ENCODE assay signal across 8 cellular contexts in the genomic region with DNA sequence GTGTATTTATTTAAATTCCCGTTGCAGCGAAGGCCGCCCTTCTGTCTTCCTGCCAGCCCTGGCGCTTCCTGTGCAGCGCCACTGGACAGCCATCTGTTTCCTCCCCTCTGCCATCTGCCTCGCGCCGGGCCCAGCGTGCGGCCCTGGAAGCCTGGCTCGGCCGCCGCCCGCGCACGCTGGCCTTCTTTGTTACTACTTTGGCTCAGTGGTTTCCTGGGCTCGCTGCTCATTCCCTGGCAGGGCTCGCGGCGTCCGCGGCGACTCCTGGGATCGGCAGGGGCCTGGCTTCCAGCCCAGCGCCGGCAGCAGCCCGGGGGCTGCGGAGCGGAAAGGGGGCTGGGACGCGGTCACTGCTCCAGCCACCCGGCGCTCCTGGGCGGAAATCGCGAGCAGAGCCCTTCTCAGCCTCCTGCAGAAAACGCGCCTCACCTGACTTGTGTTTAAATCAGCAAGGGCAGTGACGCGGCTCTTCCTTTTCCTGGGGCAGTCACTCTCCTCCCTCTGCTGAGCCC. TPM values are rescaled to one million over a fixed set of nuclear protein-coding genes. Genes with fewer than 3 reads are reported as not detected.
DNase-seq lines count a peak whose midpoint lies in the region; ATAC-seq and TF ChIP-seq lines count a peak whose summit lies in the region.

No MANE protein-coding gene starts in this region.

- H3K9ac ChIP-seq in skeletal muscle satellite cell (ENCODE audit: low read depth, low read length), result peak overlapping the region; percentile 89

- TF ChIP-seq CTCF in GM10266 (IDR thresholded peaks at IDR 0.05; ENCODE audit: control insufficient read depth, insufficient read depth, low read depth, missing control alignments), result no peak
- TF ChIP-seq CTCF in WI38 (IDR thresholded peaks at IDR 0.05; ENCODE audit: low read depth, low read length), result no peak

- ATAC-seq in HG02623 (IDR thresholded peaks at IDR 0.05; ENCODE audit: unreplicated experiment), result peak; percentile 57
- ATAC-seq in central memory CD8-positive, alpha-beta T cell (replicated peaks; ENCODE audit: extremely low read depth, poor library complexity, severe bottlenecking), result peak; percentile 77

- no peaks in the 10 kb centered on the region for H3K36me3 ChIP-seq in skeletal muscle satellite cell (ENCODE audit: insufficient read depth, low read length)

- H3K9me3 Mint-ChIP-seq in central memory CD8-positive, alpha-beta T cell, result no peaks in the 10 kb centered on the region

- H3K27ac Mint-ChIP-seq in central memory CD8-positive, alpha-beta T cell (ENCODE audit: low read depth), result peak overlapping the region; percentile 95

- H3K4me1 Mint-ChIP-seq in central memory CD8-positive, alpha-beta T cell, result peaks cover 69% of the 10 kb centered on the region

- peak overlapping the region; percentile 53 for H3K4me3 ChIP-seq in WI38 (ENCODE audit: low read depth, low read length)
- peak overlapping the region; percentile 74 for H3K4me3 ChIP-seq in skeletal muscle satellite cell (ENCODE audit: low read length)

- no peaks in the 10 kb centered on the region for H3K9me3 ChIP-seq in skeletal muscle satellite cell (replicated peaks; ENCODE audit: low read length)

- H3K27me3 Mint-ChIP-seq in central memory CD8-positive, alpha-beta T cell, result no peaks in the 10 kb centered on the region

- no peaks in the 10 kb centered on the region for H3K27me3 ChIP-seq in skeletal muscle satellite cell (ENCODE audit: control insufficient read depth, insufficient read depth, low read length)

- peak overlapping the region; percentile 98 for H3K4me2 ChIP-seq in skeletal muscle satellite cell (ENCODE audit: low read length)

- peak overlapping the region; percentile 90 for H3K4me3 Mint-ChIP-seq in central memory CD8-positive, alpha-beta T cell

- DNase-seq in GM10266 (ENCODE audit: extremely low spot score) (peak; percentile 64), NCI-H2171 treated with DMSO at 0.1 percent for 48 hours (lab: John Stamatoyannopoulos, UW) (peak; percentile 59), iris pigment epithelial cell (ENCODE audit: low read depth) (peak; percentile 64), NCI-H187 (lab: John Stamatoyannopoulos, UW) (no peak)
- DNase-seq in central memory CD8-positive, alpha-beta T cell (ENCODE audit: low spot score in 2 of 2), result peak in 1 of 2 donors; percentile 42

- H3K4me1 ChIP-seq in skeletal muscle satellite cell (ENCODE audit: control insufficient read depth, insufficient read depth, low read length), result peaks cover 15% of the 10 kb centered on the region

- H3K36me3 Mint-ChIP-seq in central memory CD8-positive, alpha-beta T cell (ENCODE audit: insufficient read depth), result peaks cover 9% of the 10 kb centered on the region

RNA-seq across cellular contexts. Expression of a gene that starts 9.9 kb away (rescaled TPM):
- 14.4 and 15.9 TPM in 2 replicates for total RNA-seq in skeletal muscle satellite cell (2012; rRNA removed)

Comparison
In these comparisons a context has a peak if more than half of its experiments do, and no peak if none do; other contexts are left out.
1. DNase-seq: peak in GM10266 (single experiment), NCI-H2171 treated with DMSO at 0.1 percent for 48 hours (single experiment) and iris pigment epithelial cell (single experiment); none in NCI-H187 (0 of 2).